ENCODE assay signal across 17 cellular contexts in the genomic region with DNA sequence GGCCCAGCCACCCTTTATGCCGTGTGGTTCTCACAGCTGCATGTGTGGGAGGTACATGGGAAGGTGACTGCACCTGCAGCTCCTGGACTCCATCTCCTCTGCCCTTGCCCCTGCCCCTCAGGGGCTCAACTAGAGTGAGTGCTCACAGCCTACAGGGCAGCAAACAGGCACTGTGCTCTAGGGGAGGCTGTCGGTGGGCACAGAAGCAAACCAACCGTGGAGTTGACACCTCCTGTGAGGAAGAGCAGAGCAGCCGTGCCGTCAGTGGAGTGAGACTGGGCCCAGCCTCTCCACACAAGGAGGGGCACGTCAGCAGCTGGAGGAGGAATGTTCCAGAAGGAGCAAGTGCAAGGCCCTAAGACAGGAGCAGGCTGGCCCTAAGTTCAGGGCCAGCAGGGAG. TPM values are rescaled to one million over a fixed set of nuclear protein-coding genes. Genes with fewer than 3 reads are reported as not detected.
DNase-seq lines count a peak whose midpoint lies in the region; ATAC-seq lines count a peak whose summit lies in the region.
"Had no signal": no experiment of that assay in that cellular context is flagged by ENCODE, and none has a peak within 500 bp of the region (broad histone marks: within the 10 kb centered on the region; RNA-seq: fewer than 3 reads in every experiment).

No MANE protein-coding gene starts in this region.

- H3K4me2 ChIP-seq in BLaER1 treated with 17β-estradiol and CSF1 and Interleukin-3, amounts not matched to agents 10 nM and 100 nM: peak overlapping the region in 9 of 11 experiments; percentile 52 to 94 (median 77); a peak in 18 of 22 replicates

- no peak overlapping the region for H3K27ac ChIP-seq in BLaER1 treated with 17β-estradiol and CSF1 and Interleukin-3, amounts not matched to agents 10 nM and 100 nM

- POLR2A ChIA-PET in activated CD4-positive, alpha-beta memory T cell treated with anti-CD3 and anti-CD28 coated beads, Interleukin-2, amount 10 ng/mL, durations not matched to agents 7 days and 5 days (lab: Charles Lee): interaction anchor here (1.5 kb wide), 1 partner anchor 15 kb away, joined by 3 read pairs; no protein-coding TSS in a partner anchor
- POLR2A ChIA-PET in activated CD4-positive, alpha-beta memory T cell treated with anti-CD3 and anti-CD28 coated beads for 36 hours (lab: Charles Lee): no interaction called here

- no peaks in the 10 kb centered on the region for H3K27me3 Mint-ChIP-seq in activated CD4-positive, alpha-beta memory T cell treated with anti-CD3 and anti-CD28 coated beads, Interleukin-2, amount 10 ng/mL, durations not matched to agents 7 days and 5 days
- H3K27me3 Mint-ChIP-seq in activated CD4-positive, alpha-beta memory T cell treated with anti-CD3 and anti-CD28 coated beads for 36 hours: no peaks in the 10 kb centered on the region
- H3K27me3 Mint-ChIP-seq in central memory CD8-positive, alpha-beta T cell: no peaks in the 10 kb centered on the region

- intact Hi-C loops in activated CD4-positive, alpha-beta memory T cell treated with anti-CD3 and anti-CD28 coated beads for 36 hours (cut with micrococcal nuclease): no loop called here
- intact Hi-C loops in sciatic nerve (cut with DNase I): no loop called here

- H3K9ac ChIP-seq in BLaER1 treated with 17β-estradiol and CSF1 and Interleukin-3, amounts not matched to agents 10 nM and 100 nM: peak overlapping the region in 4 of 11 experiments; percentile 28 to 45 (median 40); a peak in 6 of 22 replicates

- peaks cover 15 to 47% (median 42%) of the 10 kb centered on the region in 10 experiments for H3K4me1 ChIP-seq in BLaER1 treated with 17β-estradiol and CSF1 and Interleukin-3, amounts not matched to agents 10 nM and 100 nM
- H3K4me1 ChIP-seq: Caco-2 had no signal

- peaks cover 18 to 33% (median 27%) of the 10 kb centered on the region in 11 experiments for H3K36me3 ChIP-seq in BLaER1 treated with 17β-estradiol and CSF1 and Interleukin-3, amounts not matched to agents 10 nM and 100 nM

- peaks cover 0 to 6% (median 0%) of the 10 kb centered on the region in 11 experiments; a peak in 1 of 22 replicates for H3K27me3 ChIP-seq in BLaER1 treated with 17β-estradiol and CSF1 and Interleukin-3, amounts not matched to agents 10 nM and 100 nM

- peaks cover 21% of the 10 kb centered on the region for H3K4me1 Mint-ChIP-seq in activated CD4-positive, alpha-beta memory T cell treated with anti-CD3 and anti-CD28 coated beads, Interleukin-2, amount 10 ng/mL, durations not matched to agents 7 days and 5 days
- H3K4me1 Mint-ChIP-seq in activated CD4-positive, alpha-beta memory T cell treated with anti-CD3 and anti-CD28 coated beads for 36 hours (ENCODE audit: low read depth): peaks cover 5% of the 10 kb centered on the region
- peaks cover 16% of the 10 kb centered on the region for H3K4me1 Mint-ChIP-seq in central memory CD8-positive, alpha-beta T cell

- H4K20me1 ChIP-seq in BLaER1 treated with 17β-estradiol and CSF1 and Interleukin-3, amounts not matched to agents 10 nM and 100 nM: peaks cover 0 to 46% (median 13%) of the 10 kb centered on the region in 11 experiments; a peak in 11 of 22 replicates

- DNase-seq in activated CD4-positive, alpha-beta memory T cell treated with anti-CD3 and anti-CD28 coated beads, Interleukin-2, amount 10 ng/mL, durations not matched to agents 7 days and 5 days: no peak
- no peak for DNase-seq in activated CD4-positive, alpha-beta memory T cell treated with anti-CD3 and anti-CD28 coated beads for 36 hours
- no peak for DNase-seq in central memory CD8-positive, alpha-beta T cell (ENCODE audit: low spot score in 2 of 2)
- DNase-seq in sciatic nerve (ENCODE audit: low spot score) (peak; percentile 36), MV-4-11 (lab: John Stamatoyannopoulos, UW) (no peak)
- no peak for DNase-seq in activated T-cell treated with anti-CD3 and anti-CD28 coated beads, Interleukin-2, amount 50 U/mL, for 1 hour
- DNase-seq: Caco-2, H9, Kasumi-1, NCI-H1436, NCI-H2029 treated with DMSO at 0.1 percent for 48 hours, NCI-H510A treated with DMSO at 0.1 percent for 48 hours, SHP77 treated with DMSO at 0.1 percent for 48 hours had no signal

- no peak overlapping the region for H3K4me3 Mint-ChIP-seq in activated CD4-positive, alpha-beta memory T cell treated with anti-CD3 and anti-CD28 coated beads, Interleukin-2, amount 10 ng/mL, durations not matched to agents 7 days and 5 days
- no peak overlapping the region for H3K4me3 Mint-ChIP-seq in activated CD4-positive, alpha-beta memory T cell treated with anti-CD3 and anti-CD28 coated beads for 36 hours
- no peak overlapping the region for H3K4me3 Mint-ChIP-seq in central memory CD8-positive, alpha-beta T cell
- H3K4me3 Mint-ChIP-seq: CD14-positive monocyte, H9 had no signal

- H3K4me3 ChIP-seq in BLaER1 treated with 17β-estradiol and CSF1 and Interleukin-3, amounts not matched to agents 10 nM and 100 nM: no peak overlapping the region

- H3K36me3 Mint-ChIP-seq in activated CD4-positive, alpha-beta memory T cell treated with anti-CD3 and anti-CD28 coated beads, Interleukin-2, amount 10 ng/mL, durations not matched to agents 7 days and 5 days (ENCODE audit: low read depth): peaks cover 5% of the 10 kb centered on the region
- peaks cover 10% of the 10 kb centered on the region for H3K36me3 Mint-ChIP-seq in activated CD4-positive, alpha-beta memory T cell treated with anti-CD3 and anti-CD28 coated beads for 36 hours
- H3K36me3 Mint-ChIP-seq in central memory CD8-positive, alpha-beta T cell (ENCODE audit: insufficient read depth): peaks cover 4% of the 10 kb centered on the region

- CTCF ChIA-PET in activated CD4-positive, alpha-beta memory T cell treated with anti-CD3 and anti-CD28 coated beads, Interleukin-2, amount 10 ng/mL, durations not matched to agents 7 days and 5 days (lab: Charles Lee): no interaction called here
- CTCF ChIA-PET in activated CD4-positive, alpha-beta memory T cell treated with anti-CD3 and anti-CD28 coated beads for 36 hours (lab: Charles Lee): interaction anchor here (0.8 kb wide), 1 partner anchor 15 kb away, joined by 3 read pairs; no protein-coding TSS in a partner anchor

- H3K9me3 Mint-ChIP-seq in activated CD4-positive, alpha-beta memory T cell treated with anti-CD3 and anti-CD28 coated beads, Interleukin-2, amount 10 ng/mL, durations not matched to agents 7 days and 5 days: no peaks in the 10 kb centered on the region
- no peaks in the 10 kb centered on the region for H3K9me3 Mint-ChIP-seq in activated CD4-positive, alpha-beta memory T cell treated with anti-CD3 and anti-CD28 coated beads for 36 hours
- no peaks in the 10 kb centered on the region for H3K9me3 Mint-ChIP-seq in central memory CD8-positive, alpha-beta T cell
- H3K9me3 Mint-ChIP-seq: CD14-positive monocyte, H9 had no signal

- peak overlapping the region; percentile 35 for H3K27ac Mint-ChIP-seq in activated CD4-positive, alpha-beta memory T cell treated with anti-CD3 and anti-CD28 coated beads, Interleukin-2, amount 10 ng/mL, durations not matched to agents 7 days and 5 days
- H3K27ac Mint-ChIP-seq in activated CD4-positive, alpha-beta memory T cell treated with anti-CD3 and anti-CD28 coated beads for 36 hours: no peak overlapping the region
- H3K27ac Mint-ChIP-seq in central memory CD8-positive, alpha-beta T cell (ENCODE audit: low read depth): peak overlapping the region; percentile 88

- H3K9me3 ChIP-seq in BLaER1 treated with 17β-estradiol and CSF1 and Interleukin-3, amounts not matched to agents 10 nM and 100 nM (replicated peaks in 1 of 11): no peaks in the 10 kb centered on the region
- H3K9me3 ChIP-seq: Caco-2 had no signal

- ATAC-seq in central memory CD8-positive, alpha-beta T cell (replicated peaks; ENCODE audit: extremely low read depth, poor library complexity, severe bottlenecking): no peak
- no peak for ATAC-seq in sciatic nerve
- ATAC-seq in GM21390 (IDR thresholded peaks at IDR 0.05; ENCODE audit: unreplicated experiment): no peak
- ATAC-seq: HepG2 had no signal

RNA-seq across cellular contexts. Expression of gene BMP8A, which starts 32.7 kb away (rescaled TPM):
- total RNA-seq in activated CD4-positive, alpha-beta memory T cell treated with anti-CD3 and anti-CD28 coated beads, Interleukin-2, amount 10 ng/mL, durations not matched to agents 7 days and 5 days: not detected
- not detected for total RNA-seq in activated CD4-positive, alpha-beta memory T cell treated with anti-CD3 and anti-CD28 coated beads for 36 hours
- total RNA-seq in sciatic nerve: 8.3 TPM
- total RNA-seq: HepG2 had no signal

RNA-seq across cellular contexts. Expression of gene PABPC4, which starts 52.4 kb away (rescaled TPM):
- 100 to 1,000 TPM; 159 to 161 TPM for total RNA-seq in activated CD4-positive, alpha-beta memory T cell treated with anti-CD3 and anti-CD28 coated beads, Interleukin-2, amount 10 ng/mL, durations not matched to agents 7 days and 5 days
- 100 to 1,000 TPM; 261 to 265 TPM for total RNA-seq in activated CD4-positive, alpha-beta memory T cell treated with anti-CD3 and anti-CD28 coated beads for 36 hours
- 168 TPM for total RNA-seq in sciatic nerve
